1 cellular context compared by ENCODE assay signal in the genomic region with DNA sequence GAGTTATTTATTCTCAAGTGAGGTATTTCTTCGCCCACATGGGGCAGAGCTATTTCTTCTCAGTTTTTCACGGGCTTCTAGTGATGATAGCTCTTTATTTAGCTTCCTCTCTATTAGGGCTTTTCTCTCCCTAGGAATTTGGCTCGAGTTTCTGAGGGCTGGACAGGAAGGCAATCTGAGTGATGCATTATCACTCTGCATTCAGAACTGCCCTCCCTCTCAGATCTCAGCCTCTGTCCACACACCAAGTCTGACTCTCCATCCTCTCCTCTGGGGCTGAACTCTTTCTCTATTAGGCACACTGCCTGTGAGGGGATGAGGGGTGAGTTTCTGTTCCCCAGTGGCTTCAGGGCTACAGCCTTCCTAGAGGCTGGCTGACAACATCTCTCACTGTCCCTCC.
TF ChIP-seq lines count a peak whose summit lies in the region.

No MANE protein-coding gene starts in this region.

TF ChIP-seq in SK-N-SH, 30 proteins besides CTCF, POLR2A, EP300 and RAD21 (continued from another document):
- TF ChIP-seq USF2 (IDR thresholded peaks at IDR 0.05; ENCODE audit: borderline replicate concordance, low read depth, low read length) (no peak), RCOR1 (IDR thresholded peaks at IDR 0.05; ENCODE audit: low read length) (no peak), FOXM1 (IDR thresholded peaks at IDR 0.05; ENCODE audit: low read depth) (no peak), MEF2A (IDR thresholded peaks at IDR 0.05; ENCODE audit: borderline replicate concordance, low read depth) (no peak), SIN3A (IDR thresholded peaks at IDR 0.05; ENCODE audit: borderline replicate concordance, low read depth, low read length) (no peak), RFX5 (IDR thresholded peaks at IDR 0.05; ENCODE audit: low read length) (no peak)
- TF ChIP-seq, protein P1, sequence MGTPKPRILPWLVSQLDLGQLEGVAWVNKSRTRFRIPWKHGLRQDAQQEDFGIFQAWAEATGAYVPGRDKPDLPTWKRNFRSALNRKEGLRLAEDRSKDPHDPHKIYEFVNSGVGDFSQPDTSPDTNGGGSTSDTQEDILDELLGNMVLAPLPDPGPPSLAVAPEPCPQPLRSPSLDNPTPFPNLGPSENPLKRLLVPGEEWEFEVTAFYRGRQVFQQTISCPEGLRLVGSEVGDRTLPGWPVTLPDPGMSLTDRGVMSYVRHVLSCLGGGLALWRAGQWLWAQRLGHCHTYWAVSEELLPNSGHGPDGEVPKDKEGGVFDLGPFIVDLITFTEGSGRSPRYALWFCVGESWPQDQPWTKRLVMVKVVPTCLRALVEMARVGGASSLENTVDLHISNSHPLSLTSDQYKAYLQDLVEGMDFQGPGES (IDR thresholded peaks at IDR 0.05; ENCODE audit: low read depth, low read length) = no peak
- TF ChIP-seq, protein P2, sequence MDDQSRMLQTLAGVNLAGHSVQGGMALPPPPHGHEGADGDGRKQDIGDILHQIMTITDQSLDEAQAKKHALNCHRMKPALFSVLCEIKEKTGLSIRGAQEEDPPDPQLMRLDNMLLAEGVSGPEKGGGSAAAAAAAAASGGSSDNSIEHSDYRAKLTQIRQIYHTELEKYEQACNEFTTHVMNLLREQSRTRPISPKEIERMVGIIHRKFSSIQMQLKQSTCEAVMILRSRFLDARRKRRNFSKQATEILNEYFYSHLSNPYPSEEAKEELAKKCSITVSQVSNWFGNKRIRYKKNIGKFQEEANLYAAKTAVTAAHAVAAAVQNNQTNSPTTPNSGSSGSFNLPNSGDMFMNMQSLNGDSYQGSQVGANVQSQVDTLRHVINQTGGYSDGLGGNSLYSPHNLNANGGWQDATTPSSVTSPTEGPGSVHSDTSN (IDR thresholded peaks at IDR 0.05) = no peak
